In the genomic region with DNA sequence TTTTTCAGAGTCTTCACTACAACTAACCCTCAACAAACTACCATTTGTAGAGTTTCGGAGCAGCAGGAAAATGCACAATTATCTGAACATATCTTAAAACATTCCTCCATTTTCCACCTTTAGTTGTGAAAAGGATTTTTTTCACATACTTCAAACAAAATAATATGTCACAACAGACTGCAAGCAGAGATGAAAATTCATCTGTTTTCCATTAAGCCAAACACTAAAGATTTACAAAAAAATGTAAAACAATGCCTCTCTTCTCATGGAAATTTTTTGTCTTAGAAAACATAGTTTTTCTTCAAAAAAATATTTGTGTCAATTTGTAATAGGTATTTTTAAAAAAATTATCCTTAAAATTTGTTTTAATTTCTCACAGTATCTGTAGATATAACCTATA, we compare ENCODE assay signal across 16 cellular contexts.
A peak's percentile ranks its signal among the peaks of the same experiment; 100 is the strongest.
DNase-seq lines count a peak whose midpoint lies in the region; ATAC-seq, FAIRE-seq and TF ChIP-seq lines count a peak whose summit lies in the region.
"Had no signal": no experiment of that assay in that cellular context is flagged by ENCODE, and none has a peak within 500 bp of the region (broad histone marks: within the 10 kb centered on the region; RNA-seq: fewer than 3 reads in every experiment).

No MANE protein-coding gene starts in this region.

- H3K9me1 ChIP-seq in IMR-90 (ENCODE audit: insufficient read depth, low read length): no peaks in the 10 kb centered on the region

- H2BK5ac ChIP-seq in IMR-90 (ENCODE audit: low read depth, low read length, poor library complexity, severe bottlenecking): no peak overlapping the region

- intact Hi-C loops in IMR-90 (cut with micrococcal nuclease) (no loop called here), kidney (cut with DNase I) (no loop called here), sciatic nerve (cut with DNase I) (no loop called here)

- no peak overlapping the region for H3K27ac ChIP-seq in IMR-90 (ENCODE audit: insufficient read depth, low read length)
- no peak overlapping the region for H3K27ac ChIP-seq in kidney (ENCODE audit: low read depth in 2 of 2, low read length in 2 of 2)
- H3K27ac ChIP-seq: BLaER1 had no signal

- H4K20me1 ChIP-seq in IMR-90 (ENCODE audit: insufficient read depth, low read length): no peaks in the 10 kb centered on the region
- H4K20me1 ChIP-seq: BLaER1 had no signal

- H3K27me3 ChIP-seq in IMR-90 (ENCODE audit: control insufficient read depth, insufficient read depth, low read length): no peaks in the 10 kb centered on the region
- H3K27me3 ChIP-seq: BLaER1 had no signal

- H3K9me3 Mint-ChIP-seq in glutamatergic neuron (ENCODE audit: unreplicated experiment) (no peaks in the 10 kb centered on the region), nephron progenitor cell (no peaks in the 10 kb centered on the region)
- H3K9me3 Mint-ChIP-seq: CD8-positive, alpha-beta memory T cell had no signal

- H3K4me1 ChIP-seq in IMR-90 (ENCODE audit: control insufficient read depth, insufficient read depth, low read length): peaks cover 2% of the 10 kb centered on the region
- no peaks in the 10 kb centered on the region for H3K4me1 ChIP-seq in kidney (ENCODE audit: control insufficient read depth in 1 of 2, insufficient read depth in 1 of 2, low read depth in 1 of 2, low read length in 2 of 2)
- H3K4me1 ChIP-seq: Caco-2 had no signal

- no peak for ATAC-seq in IMR-90 (ENCODE audit: low read depth)
- ATAC-seq in GM21786 (IDR thresholded peaks at IDR 0.05; ENCODE audit: unreplicated experiment): no peak
- no peak for ATAC-seq in sciatic nerve
- ATAC-seq: HepG2 had no signal

- no peak overlapping the region for H4K5ac ChIP-seq in IMR-90 (ENCODE audit: low read depth, low read length)

- no peak overlapping the region for H3K14ac ChIP-seq in IMR-90 (replicated peaks; ENCODE audit: low read depth, low read length)

- TF ChIP-seq CTCF in AG10803 (conservative IDR thresholded peaks at IDR 0.05; ENCODE audit: low read length): no peak
- TF ChIP-seq CTCF in IMR-90 (conservative IDR thresholded peaks at IDR 0.05; ENCODE audit: low read depth, low read length): no peak
- TF ChIP-seq CTCF in kidney (IDR thresholded peaks at IDR 0.05; ENCODE audit: borderline replicate concordance, extremely low read depth, insufficient read depth): no peak
- TF ChIP-seq CTCF in glutamatergic neuron (IDR thresholded peaks at IDR 0.05; ENCODE audit: partially characterized antibody, unreplicated experiment): no peak
- no peak for TF ChIP-seq CTCF in nephron progenitor cell (IDR thresholded peaks at IDR 0.05)

- H3K56ac ChIP-seq in IMR-90 (ENCODE audit: extremely low read depth, insufficient read depth, low read length): no peak overlapping the region

- H2BK15ac ChIP-seq in IMR-90 (ENCODE audit: low read depth, low read length): no peak overlapping the region

- DNase-seq in AG10803 (ENCODE audit: low read depth): peak; percentile 55
- DNase-seq in IMR-90: no peak
- DNase-seq in fibroblast of gingiva (ENCODE audit: low read depth): peak; percentile 23
- DNase-seq in kidney: no peak
- DNase-seq in glutamatergic neuron: no peak
- no peak for DNase-seq in sciatic nerve (ENCODE audit: low spot score)
- DNase-seq in nephron progenitor cell: no peak
- DNase-seq: Caco-2; CD8-positive, alpha-beta memory T cell; DND-41; GDM1; GOT3 had no signal

- H4K8ac ChIP-seq in IMR-90 (ENCODE audit: low read depth in 2 of 2, low read length in 2 of 2): no peak overlapping the region

- H3K18ac ChIP-seq in IMR-90 (ENCODE audit: low read depth, low read length): no peak overlapping the region

- H3K79me1 ChIP-seq in IMR-90 (ENCODE audit: low read depth in 1 of 2, low read length in 2 of 2): peaks cover 4 to 5% of the 10 kb centered on the region in 2 experiments; a peak in 3 of 4 replicates

- H3K4me2 ChIP-seq in IMR-90 (ENCODE audit: low read depth, low read length): no peak overlapping the region
- H3K4me2 ChIP-seq: BLaER1 had no signal

- no peak overlapping the region for H4K91ac ChIP-seq in IMR-90 (ENCODE audit: insufficient read depth, low read depth, low read length)

- POLR2A ChIA-PET in IMR-90 (lab: Charles Lee; ENCODE audit: unreplicated experiment): no interaction called here

- no peak overlapping the region for H2AFZ ChIP-seq in IMR-90 (replicated peaks; ENCODE audit: low read length, poor library complexity)

- peaks cover 2% of the 10 kb centered on the region for H3K27me3 Mint-ChIP-seq in glutamatergic neuron (ENCODE audit: unreplicated experiment)
- no peaks in the 10 kb centered on the region for H3K27me3 Mint-ChIP-seq in nephron progenitor cell (ENCODE audit: low read depth, poor library complexity)
- H3K27me3 Mint-ChIP-seq: CD8-positive, alpha-beta memory T cell had no signal

- no peak overlapping the region for H3K27ac Mint-ChIP-seq in glutamatergic neuron (ENCODE audit: unreplicated experiment)
- H3K27ac Mint-ChIP-seq in nephron progenitor cell: no peak overlapping the region
- H3K27ac Mint-ChIP-seq: CD8-positive, alpha-beta memory T cell had no signal

- H2AK5ac ChIP-seq in IMR-90 (ENCODE audit: low read depth, low read length): no peak overlapping the region

- H2BK20ac ChIP-seq in IMR-90 (ENCODE audit: low read depth, low read length): no peak overlapping the region

- FAIRE-seq in kidney (lab: Jason Lieb, UNC): peak; percentile 17
- FAIRE-seq: HepG2 had no signal

- H3K9ac ChIP-seq in IMR-90 (ENCODE audit: low read depth, low read length): no peak overlapping the region
- H3K9ac ChIP-seq in kidney (ENCODE audit: low read length in 2 of 2): no peak overlapping the region
- H3K9ac ChIP-seq: BLaER1 had no signal

- H3K4ac ChIP-seq in IMR-90 (ENCODE audit: low read depth, low read length): no peak overlapping the region

- in situ Hi-C loops in IMR-90 (cut with MboI; ENCODE audit: low sequenced_read_pairs): no loop called here

- H3K36me3 ChIP-seq in IMR-90 (ENCODE audit: control insufficient read depth, insufficient read depth, low read length) (no peaks in the 10 kb centered on the region), kidney (ENCODE audit: control insufficient read depth in 1 of 2, insufficient read depth in 2 of 2, low read length in 2 of 2) (no peaks in the 10 kb centered on the region)
- H3K36me3 ChIP-seq: HAP-1 had no signal

- no peak for TF ChIP-seq RAD21 in IMR-90 (IDR thresholded peaks at IDR 0.05; ENCODE audit: low read length)

- H3K9me3 ChIP-seq in IMR-90 (ENCODE audit: control insufficient read depth, insufficient read depth, low read length) (no peaks in the 10 kb centered on the region), kidney (ENCODE audit: control insufficient read depth in 1 of 2, low read length in 2 of 2) (no peaks in the 10 kb centered on the region)
- H3K9me3 ChIP-seq: BLaER1, Caco-2, HAP-1 had no signal

- no TSS peak for BruUV-seq in IMR-90 (replicated peaks; lab: Mats Ljungman, UMichigan)

- H2AK9ac ChIP-seq in IMR-90 (replicated peaks; ENCODE audit: low read depth, low read length, poor library complexity): no peak overlapping the region

- WGBS in IMR-90 (ENCODE audit: extremely low coverage in 2 of 2, insufficient read length in 1 of 2), 2 experiments: no CpG with 5 or more reads among the region's 1 CpG

- dilution Hi-C loops in IMR-90 (cut with HindIII; ENCODE audit: low sequenced_read_pairs, unreplicated experiment): no loop called here

- CTCF ChIA-PET in IMR-90 (lab: Yijun Ruan, JAX): no interaction called here

- H3K4me1 Mint-ChIP-seq in glutamatergic neuron (ENCODE audit: low read depth, unreplicated experiment) (peaks cover 15% of the 10 kb centered on the region), nephron progenitor cell (peaks cover 18% of the 10 kb centered on the region)

- H3K23ac ChIP-seq in IMR-90 (ENCODE audit: low read depth, low read length): peak overlapping the region; percentile 3; the same call in 1 of the 2 replicates

- no peak overlapping the region for H3K4me3 ChIP-seq in AG10803 (ENCODE audit: low read length)
- H3K4me3 ChIP-seq in IMR-90 (ENCODE audit: insufficient read depth, low read depth, low read length): no peak overlapping the region
- H3K4me3 ChIP-seq in kidney (ENCODE audit: low read length in 2 of 2): no peak overlapping the region
- H3K4me3 ChIP-seq: BLaER1, HAP-1 had no signal

- H3K36me3 Mint-ChIP-seq in glutamatergic neuron (ENCODE audit: unreplicated experiment) (no peaks in the 10 kb centered on the region), nephron progenitor cell (ENCODE audit: low read depth) (peaks cover 22% of the 10 kb centered on the region)

- TF ChIP-seq POLR2A in IMR-90 (IDR thresholded peaks at IDR 0.05; ENCODE audit: low read depth, low read length): no peak

- no peak overlapping the region for H3K4me3 Mint-ChIP-seq in glutamatergic neuron (ENCODE audit: unreplicated experiment)
- no peak overlapping the region for H3K4me3 Mint-ChIP-seq in nephron progenitor cell
- H3K4me3 Mint-ChIP-seq: CD8-positive, alpha-beta memory T cell had no signal

- H2BK120ac ChIP-seq in IMR-90 (ENCODE audit: low read depth, low read length): no peak overlapping the region

TF ChIP-seq in IMR-90, 13 proteins besides CTCF, POLR2A, EP300 and RAD21:
- no peak for TF ChIP-seq NFE2L2 (IDR thresholded peaks at IDR 0.05; ENCODE audit: low read depth, low read length)
- no peak for TF ChIP-seq MAZ (IDR thresholded peaks at IDR 0.05; ENCODE audit: borderline replicate concordance, low read depth, low read length)
- TF ChIP-seq, protein P1, sequence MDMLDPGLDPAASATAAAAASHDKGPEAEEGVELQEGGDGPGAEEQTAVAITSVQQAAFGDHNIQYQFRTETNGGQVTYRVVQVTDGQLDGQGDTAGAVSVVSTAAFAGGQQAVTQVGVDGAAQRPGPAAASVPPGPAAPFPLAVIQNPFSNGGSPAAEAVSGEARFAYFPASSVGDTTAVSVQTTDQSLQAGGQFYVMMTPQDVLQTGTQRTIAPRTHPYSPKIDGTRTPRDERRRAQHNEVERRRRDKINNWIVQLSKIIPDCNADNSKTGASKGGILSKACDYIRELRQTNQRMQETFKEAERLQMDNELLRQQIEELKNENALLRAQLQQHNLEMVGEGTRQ (IDR thresholded peaks at IDR 0.05; ENCODE audit: low read depth, low read length): no peak
- no peak for TF ChIP-seq RFX5 (IDR thresholded peaks at IDR 0.05; ENCODE audit: low read depth, low read length)

Comparison
In these comparisons a context has a peak if more than half of its experiments do, and no peak if none do; other contexts are left out.
1. DNase-seq: peak in AG10803 (single experiment) and fibroblast of gingiva (single experiment); none in IMR-90 (single experiment), kidney (single experiment), glutamatergic neuron (single experiment), sciatic nerve (single experiment) and nephron progenitor cell (single experiment).